ENCODE assay signal across 22 cellular contexts in the genomic region with DNA sequence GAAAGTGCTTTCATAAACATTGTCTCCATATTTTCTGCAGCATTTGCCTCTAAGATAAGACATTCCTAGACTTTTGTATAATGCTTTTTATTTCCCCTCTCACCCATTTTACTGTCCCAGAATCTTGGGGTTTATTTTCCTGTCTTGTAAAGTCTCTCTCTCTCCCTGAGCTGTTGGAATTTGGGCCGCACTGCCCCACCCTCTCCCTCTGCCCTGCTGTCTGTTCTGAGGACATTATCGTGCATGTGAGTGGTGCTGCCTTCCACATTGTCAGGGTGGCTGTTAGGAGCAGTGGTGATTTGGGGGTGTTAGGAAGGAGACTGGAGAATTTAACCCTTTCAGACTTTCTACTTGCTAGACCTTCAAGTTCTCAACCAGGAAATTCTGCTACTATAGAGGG. TPM values are rescaled to one million over a fixed set of nuclear protein-coding genes. Genes with fewer than 3 reads are reported as not detected.
DNase-seq lines count a peak whose midpoint lies in the region; ATAC-seq and TF ChIP-seq lines count a peak whose summit lies in the region.
"Had no signal": no experiment of that assay in that cellular context is flagged by ENCODE, and none has a peak within 500 bp of the region (broad histone marks: within the 10 kb centered on the region; RNA-seq: fewer than 3 reads in every experiment).

No MANE protein-coding gene starts in this region.

- H3K27ac ChIP-seq in PC-3 (ENCODE audit: low read length) (no peak overlapping the region), neural progenitor cell (no peak overlapping the region), ovary (peak overlapping the region in 1 of 2 donors; percentile 32)

- peaks cover 51% of the 10 kb centered on the region for H3K4me1 Mint-ChIP-seq in neural progenitor cell
- H3K4me1 Mint-ChIP-seq: CD4-positive, CD25-positive, alpha-beta regulatory T cell; CD8-positive, alpha-beta memory T cell had no signal

- no peaks in the 10 kb centered on the region for H3K9me2 ChIP-seq in PC-3 (replicated peaks; ENCODE audit: low read length)

- no TSS peak for BruUV-seq in PC-3 (replicated peaks; lab: Mats Ljungman, UMichigan)

- H3K9me3 ChIP-seq in PC-3 (ENCODE audit: low read length), result peaks cover 21% of the 10 kb centered on the region
- H3K9me3 ChIP-seq in adipocyte (ENCODE audit: control insufficient read depth, low read length), result peaks cover 16% of the 10 kb centered on the region
- peaks cover 3% of the 10 kb centered on the region for H3K9me3 ChIP-seq in neural progenitor cell (ENCODE audit: low read depth)
- H3K9me3 ChIP-seq in ovary, result peaks cover 0 to 7% of the 10 kb centered on the region in 2 donors

- TF ChIP-seq EP300 in ovary (IDR thresholded peaks at IDR 0.05), result no peak

- TF ChIP-seq CTCF in PC-3 (conservative IDR thresholded peaks at IDR 0.05; ENCODE audit: low read depth, low read length), result no peak
- no peak for TF ChIP-seq CTCF in neural progenitor cell (IDR thresholded peaks at IDR 0.05)
- TF ChIP-seq CTCF in ovary (IDR thresholded peaks at IDR 0.05), result no peak

- H3K79me2 ChIP-seq in PC-3 (ENCODE audit: low read length) (no peaks in the 10 kb centered on the region), neural progenitor cell (ENCODE audit: low read depth) (no peaks in the 10 kb centered on the region)

- CTCF ChIA-PET in PC-3 (lab: Charles Lee), result interaction anchor here (0.5 kb wide), 1 partner anchor 206 kb away, joined by 4 read pairs; no protein-coding TSS in a partner anchor

- peaks cover 1% of the 10 kb centered on the region for H3K36me3 Mint-ChIP-seq in neural progenitor cell
- H3K36me3 Mint-ChIP-seq: CD8-positive, alpha-beta memory T cell had no signal

- H3K4me3 ChIP-seq in PC-3 (ENCODE audit: low read length) (no peak overlapping the region), adipocyte (ENCODE audit: low read length) (no peak overlapping the region), neural progenitor cell (no peak overlapping the region), ovary (no peak overlapping the region)
- H3K4me3 ChIP-seq: GM12878 had no signal

- H3K4me2 ChIP-seq in PC-3 (ENCODE audit: low read length) (no peak overlapping the region), neural progenitor cell (no peak overlapping the region)

- H2AFZ ChIP-seq in PC-3 (ENCODE audit: low read length) (no peak overlapping the region), neural progenitor cell (replicated peaks) (no peak overlapping the region)

- no peak for TF ChIP-seq POLR2A in ovary (IDR thresholded peaks at IDR 0.05)

- H3K27me3 ChIP-seq in PC-3 (ENCODE audit: low read length) (peaks cover 21% of the 10 kb centered on the region), adipocyte (replicated peaks; ENCODE audit: control insufficient read depth, insufficient read depth, low read length) (no peaks in the 10 kb centered on the region), neural progenitor cell (peaks cover 38% of the 10 kb centered on the region), ovary (no peaks in the 10 kb centered on the region)
- H3K27me3 ChIP-seq: BE2C had no signal

- H3K27ac Mint-ChIP-seq in neural progenitor cell, result no peak overlapping the region
- H3K27ac Mint-ChIP-seq: CD4-positive, CD25-positive, alpha-beta regulatory T cell; CD8-positive, alpha-beta memory T cell; HFFc6 had no signal

- no peak for DNase-seq in PC-3
- DNase-seq in adipocyte (ENCODE audit: low read depth), result no peak
- no peak for DNase-seq in neural progenitor cell (ENCODE audit: low spot score)
- DNase-seq in HT-29 (ENCODE audit: low spot score), result no peak
- DNase-seq in ovary, result no peak
- DNase-seq: ACHN; BE2C; C1 segment of cervical spinal cord; CD4-positive, CD25-positive, alpha-beta regulatory T cell; CD8-positive, alpha-beta memory T cell; COR-L47; DMS 273 treated with DMSO at 0.1 percent for 48 hours; DMS53; DND-41; EL; GOT3; H7; HFFc6 had no signal

- H3K27me3 Mint-ChIP-seq in neural progenitor cell (ENCODE audit: insufficient read depth, low read depth), result peaks cover 19% of the 10 kb centered on the region

- H3K4me1 ChIP-seq in PC-3 (ENCODE audit: insufficient read depth, low read length) (peaks cover 23% of the 10 kb centered on the region), adipocyte (ENCODE audit: control insufficient read depth, insufficient read depth, low read length) (peaks cover 10% of the 10 kb centered on the region), neural progenitor cell (peaks cover 39% of the 10 kb centered on the region), ovary (ENCODE audit: insufficient read depth) (peaks cover 10% of the 10 kb centered on the region)
- H3K4me1 ChIP-seq: BE2C had no signal

- H3K9ac ChIP-seq in PC-3 (ENCODE audit: low read length) (no peak overlapping the region), adipocyte (ENCODE audit: low read length) (peak overlapping the region; percentile 23), neural progenitor cell (no peak overlapping the region)

- WGBS in ovary, 3 donors, result 26 to 30% (median 27%) methylated on average over 2 of the region's 2 CpGs

- POLR2A ChIA-PET in PC-3 (lab: Charles Lee; ENCODE audit: unreplicated experiment), result no interaction called here

- intact Hi-C loops in PC-3 (cut with micrococcal nuclease) (no loop called here), ovary (cut with DNase I) (no loop called here)

- peak overlapping the region; percentile 35 for H3K4me3 Mint-ChIP-seq in neural progenitor cell
- H3K4me3 Mint-ChIP-seq: CD4-positive, CD25-positive, alpha-beta regulatory T cell; CD8-positive, alpha-beta memory T cell; HFFc6 had no signal

- H3K36me3 ChIP-seq in PC-3 (ENCODE audit: low read depth, low read length) (peaks cover 7% of the 10 kb centered on the region; the same call in 1 of the 2 replicates), adipocyte (ENCODE audit: control insufficient read depth, insufficient read depth, low read length, severe bottlenecking) (no peaks in the 10 kb centered on the region), neural progenitor cell (no peaks in the 10 kb centered on the region), ovary (no peaks in the 10 kb centered on the region)
- H3K36me3 ChIP-seq: BE2C had no signal

- peaks cover 30% of the 10 kb centered on the region for H3K9me3 Mint-ChIP-seq in neural progenitor cell

- ATAC-seq in PC-3 (peak; percentile 56), HG03521 (IDR thresholded peaks at IDR 0.05; ENCODE audit: unreplicated experiment) (no peak)
- ATAC-seq: GM12878, HCT116 had no signal

- H4K20me1 ChIP-seq in PC-3 (ENCODE audit: low read length) (no peaks in the 10 kb centered on the region), neural progenitor cell (ENCODE audit: low read depth) (no peaks in the 10 kb centered on the region)

- H3F3A ChIP-seq in PC-3 (ENCODE audit: low read length, unreplicated experiment) (no peaks in the 10 kb centered on the region), neural progenitor cell (ENCODE audit: low read depth) (no peaks in the 10 kb centered on the region)

RNA-seq across cellular contexts. Expression of a gene that starts 16.7 kb away (rescaled TPM):
- total RNA-seq in PC-3 (2014; rRNA removed) (1.2 and 3.6 TPM in 2 replicates), neural progenitor cell (ENCODE audit: low replicate concordance) (5.2 TPM in 1 of 2 replicates, not detected in the other), ovary (10 to 100 TPM; 14.8 to 30.7 (median 22.9) TPM)
- total RNA-seq in HT-29 (2014; rRNA removed; shearing (Covaris generic)), result not detected in 2 replicates
- polyA plus RNA-seq in ovary, result 10 to 100 TPM; 20.6 to 25.9 TPM
- total RNA-seq: CD8-positive, alpha-beta memory T cell; G401; H7 had no signal
- polyA plus RNA-seq: CD4-positive, CD25-positive, alpha-beta regulatory T cell; CD8-positive, alpha-beta memory T cell had no signal

RNA-seq across cellular contexts. Expression of a gene that starts 46.6 kb away (rescaled TPM):
- total RNA-seq in PC-3 (2014; rRNA removed) (42.3 and 72.1 TPM in 2 replicates), neural progenitor cell (ENCODE audit: low replicate concordance) (8.3 and 20.9 TPM in 2 replicates), ovary (100 to 1,000 TPM in 3 of 7 donors, 10 to 100 TPM in 4; 33.4 to 221 (median 82.2) TPM)
- 4.6 and 8.8 TPM in 2 replicates for total RNA-seq in HT-29 (2014; rRNA removed; shearing (Covaris generic))
- 10 to 100 TPM; 21.1 to 86.1 TPM for polyA plus RNA-seq in ovary
- total RNA-seq: CD4-positive, CD25-positive, alpha-beta regulatory T cell had no signal
- polyA plus RNA-seq: CD4-positive, CD25-positive, alpha-beta regulatory T cell; CD8-positive, alpha-beta memory T cell had no signal
